ENCODE assay signal across 19 cellular contexts in genomic region chr11:15867886-15868285, GRCh38.
DNase-seq lines count a peak whose midpoint lies in the region; ATAC-seq, FAIRE-seq and TF ChIP-seq lines count a peak whose summit lies in the region.
"Had no signal": no experiment of that assay in that cellular context is flagged by ENCODE, and none has a peak within 500 bp of the region (broad histone marks: within the 10 kb centered on the region; RNA-seq: fewer than 3 reads in every experiment).

No MANE protein-coding gene starts in this region.

- H3K4me2 ChIP-seq in astrocyte (ENCODE audit: low read length) (no peak overlapping the region), mesenchymal stem cell (ENCODE audit: low read length, poor library complexity, severe bottlenecking) (no peak overlapping the region)

- H2BK12ac ChIP-seq in mesenchymal stem cell (ENCODE audit: low read length in 2 of 2) = no peak overlapping the region

- H3K9me3 Mint-ChIP-seq in astrocyte (ENCODE audit: unreplicated experiment) = peaks cover 2% of the 10 kb centered on the region

- H2BK5ac ChIP-seq in mesenchymal stem cell (ENCODE audit: low read depth, low read length, poor library complexity, severe bottlenecking) = no peak overlapping the region

- H3K79me1 ChIP-seq in mesenchymal stem cell (replicated peaks; ENCODE audit: low read length, poor library complexity, severe bottlenecking) = no peaks in the 10 kb centered on the region

- H3K4me1 ChIP-seq in astrocyte (ENCODE audit: insufficient read depth, low read length) = no peaks in the 10 kb centered on the region
- H3K4me1 ChIP-seq in mesenchymal stem cell (ENCODE audit: control insufficient read depth, insufficient read depth, low read depth, low read length) = no peaks in the 10 kb centered on the region
- no peaks in the 10 kb centered on the region for H3K4me1 ChIP-seq in uterus

- H3K4me3 ChIP-seq in astrocyte (ENCODE audit: insufficient read depth, low read depth, low read length) (no peak overlapping the region), fibroblast of villous mesenchyme (ENCODE audit: low read depth, low read length) (no peak overlapping the region), mesenchymal stem cell (ENCODE audit: insufficient read depth in 1 of 2, low read depth in 1 of 2, low read length in 2 of 2) (no peak overlapping the region), uterus (no peak overlapping the region)
- H3K4me3 ChIP-seq: GM23248 had no signal

- H3K4ac ChIP-seq in mesenchymal stem cell (ENCODE audit: low read depth in 1 of 2, low read length in 2 of 2) = no peak overlapping the region

- TF ChIP-seq POLR2A in uterus (IDR thresholded peaks at IDR 0.05) = no peak

- no peak overlapping the region for H3K27ac ChIP-seq in astrocyte (ENCODE audit: low read depth, low read length)
- H3K27ac ChIP-seq in mesenchymal stem cell (ENCODE audit: low read length, poor library complexity, severe bottlenecking) = no peak overlapping the region
- H3K27ac ChIP-seq in uterus = no peak overlapping the region
- H3K27ac ChIP-seq: GM23248 had no signal

- no peak overlapping the region for H3K18ac ChIP-seq in mesenchymal stem cell (ENCODE audit: low read depth in 1 of 2, low read length in 2 of 2)

- intact Hi-C loops in uterus (cut with DNase I; ENCODE audit: low total_unique reads) = no loop called here

- no peak overlapping the region for H4K8ac ChIP-seq in mesenchymal stem cell (ENCODE audit: low read length)

- H3K36me3 ChIP-seq in astrocyte (ENCODE audit: insufficient read depth, low read length) = no peaks in the 10 kb centered on the region
- H3K36me3 ChIP-seq in mesenchymal stem cell (ENCODE audit: control insufficient read depth in 1 of 2, insufficient read depth in 2 of 2, low read depth in 1 of 2, low read length in 2 of 2) = no peaks in the 10 kb centered on the region
- H3K36me3 ChIP-seq in uterus = no peaks in the 10 kb centered on the region

- FAIRE-seq in astrocyte (lab: Jason Lieb, UNC) = no peak
- FAIRE-seq: GM12891, GM18507, H1 had no signal

- no peak overlapping the region for H3K27ac Mint-ChIP-seq in astrocyte (ENCODE audit: unreplicated experiment)
- H3K27ac Mint-ChIP-seq: CD4-positive, alpha-beta memory T cell had no signal

- no peak overlapping the region for H2BK120ac ChIP-seq in mesenchymal stem cell (ENCODE audit: low read depth, low read length)

- no peak overlapping the region for H3K4me3 Mint-ChIP-seq in astrocyte (ENCODE audit: unreplicated experiment)
- H3K4me3 Mint-ChIP-seq: CD4-positive, alpha-beta memory T cell had no signal

- ATAC-seq in HG03442 (IDR thresholded peaks at IDR 0.05; ENCODE audit: unreplicated experiment) = no peak

- no peak overlapping the region for H4K91ac ChIP-seq in mesenchymal stem cell (ENCODE audit: low read length)

- H3K23ac ChIP-seq in mesenchymal stem cell (ENCODE audit: low read length in 2 of 2) = no peak overlapping the region

- no peak overlapping the region for H2BK15ac ChIP-seq in mesenchymal stem cell (ENCODE audit: low read depth, poor library complexity, severe bottlenecking)

- peak; percentile 52 for DNase-seq in astrocyte (ENCODE audit: low read depth)
- peak; percentile 66 for DNase-seq in fibroblast of villous mesenchyme (ENCODE audit: low read depth)
- peak; percentile 58 for DNase-seq in mesenchymal stem cell
- no peak for DNase-seq in uterus
- DNase-seq in HK-2 (ENCODE audit: unreplicated experiment) = no peak
- DNase-seq: C1 segment of cervical spinal cord; Calu3; CD4-positive, alpha-beta memory T cell; COR-L47; DMS53; DMS79 treated with DMSO at 0.1 percent for 48 hours; GF-D8; GM23248; H7; HCEC 1CT had no signal

- H4K20me1 ChIP-seq in astrocyte (ENCODE audit: insufficient read depth, low read length) = no peaks in the 10 kb centered on the region

- H3K4me1 Mint-ChIP-seq in astrocyte (ENCODE audit: low read depth, unreplicated experiment) = peaks cover 2% of the 10 kb centered on the region
- H3K4me1 Mint-ChIP-seq: CD4-positive, alpha-beta memory T cell had no signal

- H2AFZ ChIP-seq in astrocyte (ENCODE audit: low read depth, low read length) (no peak overlapping the region), mesenchymal stem cell (ENCODE audit: low read depth, low read length) (no peak overlapping the region)
- H2AFZ ChIP-seq: GM23248 had no signal

- TF ChIP-seq CTCF in astrocyte (IDR thresholded peaks at IDR 0.05; ENCODE audit: insufficient read depth, low read depth, low read length) = no peak
- TF ChIP-seq CTCF in fibroblast of villous mesenchyme (IDR thresholded peaks at IDR 0.05; ENCODE audit: insufficient read depth, low read depth, low read length) = no peak
- no peak for TF ChIP-seq CTCF in uterus (IDR thresholded peaks at IDR 0.05)

- H3K36me3 Mint-ChIP-seq in astrocyte (ENCODE audit: low read depth, unreplicated experiment) = no peaks in the 10 kb centered on the region
- H3K36me3 Mint-ChIP-seq: CD4-positive, alpha-beta memory T cell had no signal

- H3K79me2 ChIP-seq in astrocyte (ENCODE audit: insufficient read depth, low read length) = no peaks in the 10 kb centered on the region

- no peak overlapping the region for H3K9ac ChIP-seq in astrocyte (ENCODE audit: low read length)
- H3K9ac ChIP-seq in mesenchymal stem cell (ENCODE audit: low read length) = no peak overlapping the region
- H3K9ac ChIP-seq: GM23248 had no signal

- no peaks in the 10 kb centered on the region for H3K9me3 ChIP-seq in astrocyte (ENCODE audit: insufficient read depth, low read depth, low read length)
- peaks cover 4% of the 10 kb centered on the region for H3K9me3 ChIP-seq in mesenchymal stem cell (ENCODE audit: control insufficient read depth, low read length)
- H3K9me3 ChIP-seq in uterus = no peaks in the 10 kb centered on the region

- H3K27me3 ChIP-seq in astrocyte (ENCODE audit: insufficient read depth, low read length) = no peaks in the 10 kb centered on the region
- H3K27me3 ChIP-seq in mesenchymal stem cell (ENCODE audit: control insufficient read depth in 1 of 2, insufficient read depth in 1 of 2, low read length in 2 of 2) = peaks cover 0 to 41% of the 10 kb centered on the region in 2 experiments
- no peaks in the 10 kb centered on the region for H3K27me3 ChIP-seq in uterus

- no peak overlapping the region for H3K14ac ChIP-seq in mesenchymal stem cell (ENCODE audit: low read length in 2 of 2)

- no peak overlapping the region for H2AK5ac ChIP-seq in mesenchymal stem cell (ENCODE audit: low read length, severe bottlenecking)

- H3K27me3 Mint-ChIP-seq in astrocyte (ENCODE audit: low read depth, unreplicated experiment) = peaks cover 13% of the 10 kb centered on the region

Comparison
In these comparisons a context has a peak if more than half of its experiments do, and no peak if none do; other contexts are left out.
1. DNase-seq: peak in astrocyte (single experiment), fibroblast of villous mesenchyme (single experiment) and mesenchymal stem cell (single experiment); none in uterus (0 of 2) and HK-2 (single experiment).